In genomic region chr22:49970528-49971231, GRCh38 we compare ENCODE assay signal across 8 cellular contexts. TPM values are rescaled to one million over a fixed set of nuclear protein-coding genes. Genes with fewer than 3 reads are reported as not detected.
A peak's percentile ranks its signal among the peaks of the same experiment; 100 is the strongest.
DNase-seq lines count a peak whose midpoint lies in the region; ATAC-seq and TF ChIP-seq lines count a peak whose summit lies in the region.

No MANE protein-coding gene starts in this region.

- H3K4me1 ChIP-seq in BE2C (peaks cover 15% of the 10 kb centered on the region), OCI-LY3 (ENCODE audit: low read length) (peaks cover 40% of the 10 kb centered on the region)

- H3K36me3 ChIP-seq in BE2C (no peaks in the 10 kb centered on the region), OCI-LY3 (replicated peaks; ENCODE audit: low read depth, low read length) (no peaks in the 10 kb centered on the region)

- H3K27me3 ChIP-seq in BE2C (no peaks in the 10 kb centered on the region; the same call in 1 of the 2 replicates), OCI-LY3 (ENCODE audit: low read depth, low read length) (no peaks in the 10 kb centered on the region)

- H3K27ac ChIP-seq in OCI-LY3 (ENCODE audit: low read length) (peak overlapping the region; percentile 80), epithelial cell of prostate (no peak overlapping the region)

- H3K79me2 ChIP-seq in OCI-LY3 (ENCODE audit: low read length): peaks cover 13% of the 10 kb centered on the region

- H3K4me3 ChIP-seq in BE2C (ENCODE audit: low read depth, low read length) (peak overlapping the region; percentile 53), OCI-LY3 (ENCODE audit: low read length) (peak overlapping the region; percentile 89)

- H3K9me3 ChIP-seq in BE2C: no peaks in the 10 kb centered on the region; the same call in 1 of the 2 replicates
- no peaks in the 10 kb centered on the region for H3K9me3 ChIP-seq in OCI-LY3 (ENCODE audit: insufficient read depth, low read length)

- TF ChIP-seq POLR2A in GM19099 (IDR thresholded peaks at IDR 0.05; ENCODE audit: extremely low read depth, insufficient read length, low read depth): peak; percentile 65

- DNase-seq in BE2C (peak; percentile 94), activated T-cell treated with anti-CD3 and anti-CD28 coated beads for 1 hour (ENCODE audit: low read depth) (peak; percentile 92), epithelial cell of prostate (ENCODE audit: low read depth, low spot score) (peak; percentile 75), middle frontal gyrus (ENCODE audit: extremely low spot score, low spot score) (peak; percentile 81)
- DNase-seq in stimulated activated CD8-positive, alpha-beta memory T cell treated with anti-CD3 and anti-CD28 coated beads, Interleukin-15, amount 100 ng/mL, for 48 hours (ENCODE audit: low read depth in 2 of 2): peak; percentile 97

- H2AFZ ChIP-seq in OCI-LY3 (ENCODE audit: low read depth, low read length): no peak overlapping the region

- H3K9ac ChIP-seq in OCI-LY3 (ENCODE audit: low read length): peak overlapping the region; percentile 79

- peaks cover 2% of the 10 kb centered on the region; the same call in 1 of the 2 replicates for H4K20me1 ChIP-seq in OCI-LY3 (ENCODE audit: insufficient read depth, low read length)

- ATAC-seq in HG03432 (IDR thresholded peaks at IDR 0.05; ENCODE audit: unreplicated experiment): peak; percentile 66

- TF ChIP-seq CTCF in BE2C (IDR thresholded peaks at IDR 0.05; ENCODE audit: low read depth, low read length): no peak
- TF ChIP-seq CTCF in OCI-LY3 (IDR thresholded peaks at IDR 0.05; ENCODE audit: low read depth, low read length): no peak

- peak overlapping the region; percentile 65 for H3K4me2 ChIP-seq in OCI-LY3 (ENCODE audit: low read length)

RNA-seq across cellular contexts. Expression of gene PIM3, which starts 10.1 kb away (rescaled TPM):
- polyA plus RNA-seq in BE2C (2012; ENCODE audit: insufficient read depth, insufficient read length, low read depth): 286 TPM

RNA-seq across cellular contexts. Expression of gene IL17REL, which starts 41.9 kb away (rescaled TPM):
- not detected for polyA plus RNA-seq in BE2C (2012; ENCODE audit: insufficient read depth, insufficient read length, low read depth)

RNA-seq across cellular contexts. Expression of gene CRELD2, which starts 52.2 kb away (rescaled TPM):
- 33.2 TPM for polyA plus RNA-seq in BE2C (2012; ENCODE audit: insufficient read depth, insufficient read length, low read depth)

RNA-seq across cellular contexts. Expression of gene ALG12, which starts 52.4 kb away (rescaled TPM):
- polyA plus RNA-seq in BE2C (2012; ENCODE audit: insufficient read depth, insufficient read length, low read depth): 36.3 TPM
